Comparison of ENCODE assay signal across 29 cellular contexts in the genomic region with DNA sequence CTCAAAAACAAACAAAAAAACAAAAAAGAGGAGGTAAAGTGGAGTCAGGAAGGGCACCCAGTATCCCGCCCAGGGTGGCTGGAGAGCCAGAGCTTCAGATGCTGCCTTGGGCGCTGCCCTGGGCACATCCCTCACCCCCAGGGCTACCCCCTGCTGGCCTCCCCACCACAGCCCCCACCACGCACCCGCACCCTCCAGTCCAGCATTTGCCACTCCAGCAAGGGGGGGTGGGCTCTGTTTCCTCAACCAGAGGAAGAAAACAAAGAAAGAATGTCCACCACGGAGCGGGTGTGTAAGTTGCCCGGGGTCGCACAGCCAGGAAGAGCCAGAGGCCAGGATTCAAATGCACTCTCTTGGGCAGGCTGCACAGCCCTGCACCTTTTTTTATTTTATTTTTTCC.
"Had no signal": no experiment of that assay in that cellular context is flagged by ENCODE, and none has a peak within 500 bp of the region (broad histone marks: within the 10 kb centered on the region; RNA-seq: fewer than 3 reads in every experiment).

No MANE protein-coding gene starts in this region.

- FAIRE-seq: astrocyte, bronchial epithelial cell had no signal

- H3K4me1 ChIP-seq: foreskin keratinocyte, gastrocnemius medialis had no signal

- DNase-seq: activated CD4-positive, alpha-beta memory T cell treated with anti-CD3 and anti-CD28 coated beads, Interleukin-2, amount 10 ng/mL, durations not matched to agents 7 days and 5 days; activated CD4-positive, alpha-beta T cell treated with anti-CD3 and anti-CD28 coated beads for 1 hour; activated CD4-positive, alpha-beta T cell treated with anti-CD3 and anti-CD28 coated beads for 4 hours; activated CD4-positive, alpha-beta T cell treated with anti-CD3 and anti-CD28 coated beads, Interleukin-2, amount 10 ng/mL, durations not matched to agents 7 days and 5 days; activated CD4-positive, alpha-beta T cell treated with anti-CD3 and anti-CD28 coated beads, Interleukin-2, amount 50 U/mL, for 4 hours; activated CD8-positive, alpha-beta memory T cell treated with anti-CD3 and anti-CD28 coated beads, Interleukin-2, amount 50 U/mL, for 48 hours; activated gamma-delta T cell; activated naive CD4-positive, alpha-beta T cell; activated naive CD4-positive, alpha-beta T cell treated with anti-CD3 and anti-CD28 coated beads, Interleukin-2, amount 10 ng/mL, durations not matched to agents 7 days and 5 days; activated naive CD8-positive, alpha-beta T cell treated with anti-CD3 and anti-CD28 coated beads, Interleukin-2, amount 10 ng/mL, durations not matched to agents 7 days and 5 days; activated T-cell treated with anti-CD3 and anti-CD28 coated beads for 4 hours; activated T-cell treated with anti-CD3 and anti-CD28 coated beads, Interleukin-2, amount 50 U/mL, for 24 hours; activated T-cell treated with anti-CD3 and anti-CD28 coated beads, Interleukin-2, amount 50 U/mL, for 72 hours; amniotic stem cell; anterior cingulate cortex; brain microvascular endothelial cell; effector memory CD4-positive, alpha-beta T cell; endodermal cell; foreskin keratinocyte; gastrocnemius medialis; glutamatergic neuron; T-helper 2 cell had no signal

- H3K9me3 ChIP-seq: gastrocnemius medialis had no signal

- H3K27me3 ChIP-seq: brain microvascular endothelial cell, dorsolateral prefrontal cortex had no signal

- H3K27ac ChIP-seq: brain microvascular endothelial cell, coronary artery, dorsolateral prefrontal cortex, foreskin keratinocyte, gastrocnemius medialis had no signal

- H3K4me3 ChIP-seq: coronary artery, dorsolateral prefrontal cortex, gastrocnemius medialis had no signal

- H3K36me3 ChIP-seq: brain microvascular endothelial cell, gastrocnemius medialis had no signal

- ATAC-seq: activated naive CD4-positive, alpha-beta T cell treated with anti-CD3 and anti-CD28 coated beads, Interleukin-2, amount 50 U/mL, for 72 hours; activated T-cell treated with anti-CD3 and anti-CD28 coated beads, Interleukin-2, amount 50 U/mL, for 72 hours; esophagus mucosa; foreskin keratinocyte; gastrocnemius medialis; WTC11 had no signal
